ENCODE assay signal across 15 cellular contexts in the genomic region with DNA sequence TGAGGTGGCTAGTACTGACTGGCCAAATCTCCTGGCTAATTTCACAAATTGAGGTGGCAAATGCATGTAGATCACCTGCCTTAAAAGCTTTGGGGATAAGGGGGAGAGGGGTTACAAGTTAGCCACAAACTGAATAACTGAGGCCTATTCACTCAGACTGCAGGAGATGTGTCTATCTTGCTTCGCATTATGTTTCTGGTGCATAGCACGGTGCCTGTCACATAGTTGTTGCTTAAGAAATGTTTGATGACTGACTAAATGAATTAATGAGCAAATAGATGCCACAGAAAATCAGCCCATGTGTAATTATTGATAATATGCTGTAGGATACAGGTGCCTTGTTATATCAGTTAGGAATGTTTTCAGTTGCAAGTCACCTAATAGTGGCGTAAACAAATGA. TPM values are rescaled to one million over a fixed set of nuclear protein-coding genes. Genes with fewer than 3 reads are reported as not detected.
DNase-seq lines count a peak whose midpoint lies in the region; ATAC-seq lines count a peak whose summit lies in the region.
"Had no signal": no experiment of that assay in that cellular context is flagged by ENCODE, and none has a peak within 500 bp of the region (broad histone marks: within the 10 kb centered on the region; RNA-seq: fewer than 3 reads in every experiment).

No MANE protein-coding gene starts in this region.

- no peaks in the 10 kb centered on the region for H3K27me3 ChIP-seq in CD4-positive, alpha-beta memory T cell (ENCODE audit: insufficient read depth, low read length)
- H3K27me3 ChIP-seq: BLaER1 treated with 17β-estradiol and CSF1 and Interleukin-3, amounts not matched to agents 10 nM and 100 nM had no signal

- H3K27ac ChIP-seq in CD4-positive, alpha-beta memory T cell (ENCODE audit: low read depth, low read length): no peak overlapping the region
- H3K27ac ChIP-seq: BLaER1 treated with 17β-estradiol and CSF1 and Interleukin-3, amounts not matched to agents 10 nM and 100 nM had no signal

- no peaks in the 10 kb centered on the region for H3K9me3 Mint-ChIP-seq in activated naive CD4-positive, alpha-beta T cell treated with anti-CD3 and anti-CD28 coated beads, Interleukin-2, amount 50 U/mL, for 24 hours
- no peaks in the 10 kb centered on the region for H3K9me3 Mint-ChIP-seq in activated naive CD4-positive, alpha-beta T cell treated with anti-CD3 and anti-CD28 coated beads, Interleukin-2, amount 10 ng/mL, durations not matched to agents 7 days and 5 days
- H3K9me3 Mint-ChIP-seq in CD4-positive, alpha-beta memory T cell: no peaks in the 10 kb centered on the region
- no peaks in the 10 kb centered on the region for H3K9me3 Mint-ChIP-seq in activated T-helper 17 cell treated with anti-CD3 and anti-CD28 coated beads, Interleukin-2, amount 50 U/mL, for 72 hours
- H3K9me3 Mint-ChIP-seq in naive thymus-derived CD8-positive, alpha-beta T cell: no peaks in the 10 kb centered on the region
- H3K9me3 Mint-ChIP-seq: CD8-positive, alpha-beta T cell had no signal

- no peak overlapping the region for H3K27ac Mint-ChIP-seq in activated naive CD4-positive, alpha-beta T cell treated with anti-CD3 and anti-CD28 coated beads, Interleukin-2, amount 50 U/mL, for 24 hours
- no peak overlapping the region for H3K27ac Mint-ChIP-seq in activated naive CD4-positive, alpha-beta T cell treated with anti-CD3 and anti-CD28 coated beads, Interleukin-2, amount 10 ng/mL, durations not matched to agents 7 days and 5 days
- peak overlapping the region in 6 of 7 donors; percentile 7 to 68 (median 46) for H3K27ac Mint-ChIP-seq in CD4-positive, alpha-beta memory T cell
- peak overlapping the region; percentile 79 for H3K27ac Mint-ChIP-seq in activated T-helper 17 cell treated with anti-CD3 and anti-CD28 coated beads, Interleukin-2, amount 50 U/mL, for 72 hours
- peak overlapping the region in 4 of 10 donors; percentile 0 to 80 (median 36) for H3K27ac Mint-ChIP-seq in naive thymus-derived CD8-positive, alpha-beta T cell

- no peaks in the 10 kb centered on the region for H3K27me3 Mint-ChIP-seq in activated naive CD4-positive, alpha-beta T cell treated with anti-CD3 and anti-CD28 coated beads, Interleukin-2, amount 50 U/mL, for 24 hours
- H3K27me3 Mint-ChIP-seq in activated naive CD4-positive, alpha-beta T cell treated with anti-CD3 and anti-CD28 coated beads, Interleukin-2, amount 10 ng/mL, durations not matched to agents 7 days and 5 days: no peaks in the 10 kb centered on the region
- no peaks in the 10 kb centered on the region for H3K27me3 Mint-ChIP-seq in CD4-positive, alpha-beta memory T cell
- no peaks in the 10 kb centered on the region for H3K27me3 Mint-ChIP-seq in activated T-helper 17 cell treated with anti-CD3 and anti-CD28 coated beads, Interleukin-2, amount 50 U/mL, for 72 hours
- H3K27me3 Mint-ChIP-seq in naive thymus-derived CD8-positive, alpha-beta T cell: peaks cover 0 to 3% (median 0%) of the 10 kb centered on the region in 5 donors

- H3K36me3 Mint-ChIP-seq in activated naive CD4-positive, alpha-beta T cell treated with anti-CD3 and anti-CD28 coated beads, Interleukin-2, amount 50 U/mL, for 24 hours: no peaks in the 10 kb centered on the region
- H3K36me3 Mint-ChIP-seq in activated naive CD4-positive, alpha-beta T cell treated with anti-CD3 and anti-CD28 coated beads, Interleukin-2, amount 10 ng/mL, durations not matched to agents 7 days and 5 days: peaks cover 3% of the 10 kb centered on the region
- no peaks in the 10 kb centered on the region for H3K36me3 Mint-ChIP-seq in CD4-positive, alpha-beta memory T cell
- H3K36me3 Mint-ChIP-seq in activated T-helper 17 cell treated with anti-CD3 and anti-CD28 coated beads, Interleukin-2, amount 50 U/mL, for 72 hours (ENCODE audit: low read depth): no peaks in the 10 kb centered on the region
- peaks cover 0 to 2% (median 0%) of the 10 kb centered on the region in 3 donors for H3K36me3 Mint-ChIP-seq in naive thymus-derived CD8-positive, alpha-beta T cell
- H3K36me3 Mint-ChIP-seq: CD8-positive, alpha-beta T cell had no signal

- CTCF ChIA-PET in activated naive CD4-positive, alpha-beta T cell treated with anti-CD3 and anti-CD28 coated beads, Interleukin-2, amount 10 ng/mL, durations not matched to agents 7 days and 5 days (lab: Charles Lee): interaction anchor here (0.5 kb wide), 1 partner anchor 514 kb away, joined by 3 read pairs; no protein-coding TSS in a partner anchor
- CTCF ChIA-PET in CD4-positive, alpha-beta memory T cell (lab: Charles Lee; ENCODE audit: partially characterized antibody): interaction anchor here (1.1 to 1.7 kb wide), 2 partner anchors 11 to 13 kb away, joined by 3 to 4 read pairs; a partner anchor contains a TSS

- no peaks in the 10 kb centered on the region for H3K9me3 ChIP-seq in CD4-positive, alpha-beta memory T cell (ENCODE audit: control insufficient read depth in 1 of 2, low read length in 2 of 2)

- H3K4me1 Mint-ChIP-seq in activated naive CD4-positive, alpha-beta T cell treated with anti-CD3 and anti-CD28 coated beads, Interleukin-2, amount 50 U/mL, for 24 hours: peaks cover 55% of the 10 kb centered on the region
- peaks cover 43% of the 10 kb centered on the region for H3K4me1 Mint-ChIP-seq in activated naive CD4-positive, alpha-beta T cell treated with anti-CD3 and anti-CD28 coated beads, Interleukin-2, amount 10 ng/mL, durations not matched to agents 7 days and 5 days
- H3K4me1 Mint-ChIP-seq in CD4-positive, alpha-beta memory T cell: peaks cover 36 to 42% (median 41%) of the 10 kb centered on the region in 4 donors
- peaks cover 23% of the 10 kb centered on the region for H3K4me1 Mint-ChIP-seq in activated T-helper 17 cell treated with anti-CD3 and anti-CD28 coated beads, Interleukin-2, amount 50 U/mL, for 72 hours
- peaks cover 16 to 23% (median 22%) of the 10 kb centered on the region in 4 donors for H3K4me1 Mint-ChIP-seq in naive thymus-derived CD8-positive, alpha-beta T cell

- peaks cover 60% of the 10 kb centered on the region for H3K4me1 ChIP-seq in CD4-positive, alpha-beta memory T cell (ENCODE audit: insufficient read depth, low read length)

- ATAC-seq in activated T-helper 17 cell treated with anti-CD3 and anti-CD28 coated beads, Interleukin-2, amount 50 U/mL, for 72 hours (replicated peaks): no peak
- no peak for ATAC-seq in naive thymus-derived CD8-positive, alpha-beta T cell
- ATAC-seq: CD8-positive, alpha-beta T cell; HCT116 had no signal

- DNase-seq in activated naive CD4-positive, alpha-beta T cell treated with anti-CD3 and anti-CD28 coated beads, Interleukin-2, amount 10 ng/mL, durations not matched to agents 7 days and 5 days: no peak
- no peak for DNase-seq in CD4-positive, alpha-beta memory T cell
- DNase-seq in naive thymus-derived CD8-positive, alpha-beta T cell: no peak
- DNase-seq in RKO (ENCODE audit: low spot score): no peak
- no peak for DNase-seq in SKM-1 treated with dmso at 0.1 percent for 144 hours (lab: John Stamatoyannopoulos, UW; ENCODE audit: unreplicated experiment)
- DNase-seq: 8988T; ACHN; CD8-positive, alpha-beta T cell; COR-L47; GF-D8; IMR-90 had no signal

- intact Hi-C loops in CD4-positive, alpha-beta memory T cell (cut with micrococcal nuclease): no loop called here

- H3K4me3 Mint-ChIP-seq in activated naive CD4-positive, alpha-beta T cell treated with anti-CD3 and anti-CD28 coated beads, Interleukin-2, amount 50 U/mL, for 24 hours: peak overlapping the region; percentile 47
- no peak overlapping the region for H3K4me3 Mint-ChIP-seq in activated naive CD4-positive, alpha-beta T cell treated with anti-CD3 and anti-CD28 coated beads, Interleukin-2, amount 10 ng/mL, durations not matched to agents 7 days and 5 days
- peak overlapping the region in 7 of 8 donors; percentile 34 to 72 (median 61) for H3K4me3 Mint-ChIP-seq in CD4-positive, alpha-beta memory T cell
- peak overlapping the region; percentile 38 for H3K4me3 Mint-ChIP-seq in activated T-helper 17 cell treated with anti-CD3 and anti-CD28 coated beads, Interleukin-2, amount 50 U/mL, for 72 hours
- peak overlapping the region in 7 of 10 donors; percentile 0 to 64 (median 44) for H3K4me3 Mint-ChIP-seq in naive thymus-derived CD8-positive, alpha-beta T cell
- H3K4me3 Mint-ChIP-seq: CD8-positive, alpha-beta T cell had no signal

- H3K36me3 ChIP-seq in CD4-positive, alpha-beta memory T cell (ENCODE audit: insufficient read depth, low read length): no peaks in the 10 kb centered on the region
- H3K36me3 ChIP-seq: BLaER1 treated with 17β-estradiol and CSF1 and Interleukin-3, amounts not matched to agents 10 nM and 100 nM had no signal

- POLR2A ChIA-PET in CD4-positive, alpha-beta memory T cell (lab: Charles Lee; ENCODE audit: partially characterized antibody): interaction anchor here (1.1 to 2.0 kb wide), 3 partner anchors 12 to 65 kb away, joined by 3 to 18 read pairs (median 5); a partner anchor contains a TSS
- POLR2A ChIA-PET in naive thymus-derived CD8-positive, alpha-beta T cell (lab: Charles Lee): interaction anchor here (3.9 kb wide), 1 partner anchor 13 kb away, joined by 15 read pairs; a partner anchor contains a TSS

- no peak overlapping the region for H3K4me3 ChIP-seq in CD4-positive, alpha-beta memory T cell (ENCODE audit: low read length in 2 of 2)
- H3K4me3 ChIP-seq: BLaER1 treated with 17β-estradiol and CSF1 and Interleukin-3, amounts not matched to agents 10 nM and 100 nM had no signal

RNA-seq across cellular contexts. Expression of a gene that starts 12.5 kb away (rescaled TPM):
- 10 to 100 TPM; 27.4 to 30.0 TPM for total RNA-seq in CD4-positive, alpha-beta memory T cell
- 100 to 1,000 TPM in 1 of 2 donors, 10 to 100 TPM in 1; 98.3 to 328 TPM for polyA plus RNA-seq in CD4-positive, alpha-beta memory T cell
- total RNA-seq in activated T-helper 17 cell treated with anti-CD3 and anti-CD28 coated beads, Interleukin-2, amount 50 U/mL, for 72 hours: 1 to 10 TPM; 1.1 to 4.1 TPM
- 10 to 100 TPM; 18.2 to 18.4 TPM for total RNA-seq in naive thymus-derived CD8-positive, alpha-beta T cell
- polyA plus RNA-seq in naive thymus-derived CD8-positive, alpha-beta T cell: 10 to 100 TPM; 33.8 to 40.3 (median 37.4) TPM

Comparison
In these comparisons a context has a peak if more than half of its experiments do, and no peak if none do; other contexts are left out.
1. H3K27ac Mint-ChIP-seq: peak in CD4-positive, alpha-beta memory T cell (6 of 7) and activated T-helper 17 cell treated with anti-CD3 and anti-CD28 coated beads, Interleukin-2, amount 50 U/mL, for 72 hours (single experiment); none in activated naive CD4-positive, alpha-beta T cell treated with anti-CD3 and anti-CD28 coated beads, Interleukin-2, amount 50 U/mL, for 24 hours (single experiment) and activated naive CD4-positive, alpha-beta T cell treated with anti-CD3 and anti-CD28 coated beads, Interleukin-2, amount 10 ng/mL, durations not matched to agents 7 days and 5 days (single experiment).